In the genomic region with DNA sequence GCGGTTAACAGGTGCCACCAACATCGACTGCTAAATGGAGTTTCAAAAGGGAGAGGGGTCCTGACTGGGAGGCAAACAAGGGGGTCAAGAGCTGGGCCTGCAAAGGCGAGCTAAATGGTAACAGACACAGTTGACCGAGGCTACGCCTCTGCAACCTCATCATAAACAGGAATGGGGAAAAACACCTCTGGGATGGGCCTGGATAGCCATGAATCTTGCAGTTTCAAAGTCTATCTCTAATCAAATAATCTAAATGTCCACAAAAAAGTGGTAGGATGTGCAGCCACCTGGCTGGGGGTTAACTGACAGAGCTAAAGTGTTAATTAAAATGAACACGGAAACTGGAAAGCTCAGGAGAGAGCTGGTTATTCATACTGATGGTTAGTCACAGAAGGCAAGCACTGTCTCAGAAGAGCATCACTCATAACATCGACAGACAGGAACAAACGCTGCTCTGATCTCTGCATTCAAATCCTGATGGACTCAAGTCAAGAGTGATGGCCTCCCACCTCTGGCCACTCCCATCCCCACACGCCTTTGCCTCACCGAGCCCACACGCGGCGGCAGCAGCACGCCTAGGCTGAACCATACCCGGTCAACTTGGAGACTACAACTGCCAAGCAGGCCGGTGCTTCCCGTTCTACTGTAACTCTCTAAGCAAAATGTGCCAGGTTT, we compare ENCODE assay signal across 11 cellular contexts. TPM values are rescaled to one million over a fixed set of nuclear protein-coding genes. Genes with fewer than 3 reads are reported as not detected.
DNase-seq lines count a peak whose midpoint lies in the region; ATAC-seq, FAIRE-seq and TF ChIP-seq lines count a peak whose summit lies in the region.
"Had no signal": no experiment of that assay in that cellular context is flagged by ENCODE, and none has a peak within 500 bp of the region (broad histone marks: within the 10 kb centered on the region; RNA-seq: fewer than 3 reads in every experiment).

No MANE protein-coding gene starts in this region.

- POLR2A ChIA-PET in SK-N-SH (lab: Yijun Ruan, JAX) = no interaction called here

- H3K79me2 ChIP-seq in SK-N-SH (ENCODE audit: insufficient read depth) (peaks cover 97% of the 10 kb centered on the region), osteoblast (ENCODE audit: insufficient read depth, low read length) (peaks cover 95% of the 10 kb centered on the region)

- H3K27me3 ChIP-seq in SK-N-SH (ENCODE audit: insufficient read depth) (no peaks in the 10 kb centered on the region), osteoblast (ENCODE audit: insufficient read depth, low read length) (no peaks in the 10 kb centered on the region), small intestine (ENCODE audit: control insufficient read depth in 2 of 2, insufficient read depth in 2 of 2, low read length in 2 of 2) (no peaks in the 10 kb centered on the region)

- DNase-seq in SK-N-SH (no peak), LHCN-M2 (ENCODE audit: low read depth) (peak; percentile 38), epithelial cell of esophagus (ENCODE audit: low read depth) (peak; percentile 61), osteoblast (ENCODE audit: insufficient read length, low spot score, missing footprints) (no peak), small intestine (no peak), NCI-H524 (lab: John Stamatoyannopoulos, UW) (no peak)
- DNase-seq: 8988T, NCI-H1048 had no signal

- H3K4me3 ChIP-seq in SK-N-SH (ENCODE audit: low read depth in 2 of 2, low read length in 1 of 2) (no peak overlapping the region), epithelial cell of esophagus (ENCODE audit: low read length) (no peak overlapping the region), osteoblast (ENCODE audit: insufficient read depth, low read length) (no peak overlapping the region), small intestine (ENCODE audit: low read depth in 1 of 2, low read length in 2 of 2) (no peak overlapping the region)

- no peak overlapping the region for H3K27ac ChIP-seq in SK-N-SH (ENCODE audit: low read depth in 2 of 2, low read length in 1 of 2)
- H3K27ac ChIP-seq in osteoblast (ENCODE audit: low read depth, low read length) = no peak overlapping the region
- no peak overlapping the region for H3K27ac ChIP-seq in small intestine (ENCODE audit: low read depth in 1 of 2, low read length in 1 of 2)

- ATAC-seq in SK-N-SH treated with all-trans-retinoic acid at 6 μM for 48 hours (no peak), GM18870 (IDR thresholded peaks at IDR 0.05; ENCODE audit: unreplicated experiment) (no peak)

- no peak overlapping the region for H3K9ac ChIP-seq in SK-N-SH

- H3F3A ChIP-seq in SK-N-SH (replicated peaks; ENCODE audit: insufficient read depth) = peaks cover 13% of the 10 kb centered on the region

- H3K4me2 ChIP-seq in SK-N-SH (peak overlapping the region; percentile 28), osteoblast (ENCODE audit: insufficient read depth, low read length) (peak overlapping the region; percentile 35)

- H3K36me3 ChIP-seq in SK-N-SH (replicated peaks in 1 of 2; ENCODE audit: control insufficient read depth in 1 of 2, insufficient read depth in 2 of 2, low read length in 1 of 2) (no peaks in the 10 kb centered on the region), osteoblast (ENCODE audit: insufficient read depth, low read length) (peaks cover 6% of the 10 kb centered on the region), small intestine (ENCODE audit: control insufficient read depth in 2 of 2, insufficient read depth in 2 of 2, low read length in 2 of 2) (no peaks in the 10 kb centered on the region)

- no peak for TF ChIP-seq RAD21 in SK-N-SH (IDR thresholded peaks at IDR 0.05; ENCODE audit: low read length)

- CTCF ChIA-PET in SK-N-SH (lab: Yijun Ruan, JAX) = no interaction called here

- H3K9me2 ChIP-seq in SK-N-SH = no peaks in the 10 kb centered on the region

- no peak for TF ChIP-seq EP300 in SK-N-SH (IDR thresholded peaks at IDR 0.05; ENCODE audit: borderline replicate concordance in 1 of 2, low read depth in 1 of 2, low read length in 1 of 2)

- no peak overlapping the region for H2AFZ ChIP-seq in SK-N-SH (ENCODE audit: low read depth)
- H2AFZ ChIP-seq in osteoblast (ENCODE audit: low read length) = no peak overlapping the region

- peaks cover 37 to 46% of the 10 kb centered on the region in 2 experiments; a peak in 3 of 4 replicates for H3K4me1 ChIP-seq in SK-N-SH (ENCODE audit: control insufficient read depth in 1 of 2, insufficient read depth in 2 of 2, low read depth in 1 of 2, low read length in 1 of 2)
- H3K4me1 ChIP-seq in osteoblast (ENCODE audit: insufficient read depth, low read length) = peaks cover 57% of the 10 kb centered on the region
- H3K4me1 ChIP-seq in small intestine (ENCODE audit: control insufficient read depth in 2 of 2, insufficient read depth in 1 of 2, low read depth in 1 of 2, low read length in 1 of 2) = peaks cover 16 to 21% of the 10 kb centered on the region in 2 donors

- no peak for FAIRE-seq in small intestine (lab: Jason Lieb, UNC)
- FAIRE-seq: D721Med had no signal

- 97% methylated on average over 17 of the region's 17 CpGs for WGBS in SK-N-SH (ENCODE audit: low lambda C conversion rate)
- 80 to 89% (median 85%) methylated on average over 17 of the region's 17 CpGs for WGBS in small intestine, 3 donors

- H3K9me3 ChIP-seq in SK-N-SH = no peaks in the 10 kb centered on the region
- H3K9me3 ChIP-seq in osteoblast (ENCODE audit: low read depth, low read length) = no peaks in the 10 kb centered on the region
- no peaks in the 10 kb centered on the region for H3K9me3 ChIP-seq in small intestine (ENCODE audit: control insufficient read depth, low read depth)

- H4K20me1 ChIP-seq in SK-N-SH (ENCODE audit: insufficient read depth) (peaks cover 99% of the 10 kb centered on the region), osteoblast (ENCODE audit: insufficient read depth, low read length) (peaks cover 96% of the 10 kb centered on the region)

- no peak for TF ChIP-seq CTCF in SK-N-SH (IDR thresholded peaks at IDR 0.05)
- TF ChIP-seq CTCF in epithelial cell of esophagus (IDR thresholded peaks at IDR 0.05; ENCODE audit: insufficient read depth, low read depth, low read length, missing control alignments) = no peak
- no peak for TF ChIP-seq CTCF in osteoblast (IDR thresholded peaks at IDR 0.05; ENCODE audit: extremely low read depth, low read depth, low read length)

TF ChIP-seq in SK-N-SH, 30 proteins besides CTCF, POLR2A, EP300 and RAD21 (continues in another document):
- TF ChIP-seq, protein P1, sequence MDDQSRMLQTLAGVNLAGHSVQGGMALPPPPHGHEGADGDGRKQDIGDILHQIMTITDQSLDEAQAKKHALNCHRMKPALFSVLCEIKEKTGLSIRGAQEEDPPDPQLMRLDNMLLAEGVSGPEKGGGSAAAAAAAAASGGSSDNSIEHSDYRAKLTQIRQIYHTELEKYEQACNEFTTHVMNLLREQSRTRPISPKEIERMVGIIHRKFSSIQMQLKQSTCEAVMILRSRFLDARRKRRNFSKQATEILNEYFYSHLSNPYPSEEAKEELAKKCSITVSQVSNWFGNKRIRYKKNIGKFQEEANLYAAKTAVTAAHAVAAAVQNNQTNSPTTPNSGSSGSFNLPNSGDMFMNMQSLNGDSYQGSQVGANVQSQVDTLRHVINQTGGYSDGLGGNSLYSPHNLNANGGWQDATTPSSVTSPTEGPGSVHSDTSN (IDR thresholded peaks at IDR 0.05) = no peak
- TF ChIP-seq, protein P2, sequence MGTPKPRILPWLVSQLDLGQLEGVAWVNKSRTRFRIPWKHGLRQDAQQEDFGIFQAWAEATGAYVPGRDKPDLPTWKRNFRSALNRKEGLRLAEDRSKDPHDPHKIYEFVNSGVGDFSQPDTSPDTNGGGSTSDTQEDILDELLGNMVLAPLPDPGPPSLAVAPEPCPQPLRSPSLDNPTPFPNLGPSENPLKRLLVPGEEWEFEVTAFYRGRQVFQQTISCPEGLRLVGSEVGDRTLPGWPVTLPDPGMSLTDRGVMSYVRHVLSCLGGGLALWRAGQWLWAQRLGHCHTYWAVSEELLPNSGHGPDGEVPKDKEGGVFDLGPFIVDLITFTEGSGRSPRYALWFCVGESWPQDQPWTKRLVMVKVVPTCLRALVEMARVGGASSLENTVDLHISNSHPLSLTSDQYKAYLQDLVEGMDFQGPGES (IDR thresholded peaks at IDR 0.05; ENCODE audit: low read depth, low read length) = no peak
- TF ChIP-seq TCF12 (IDR thresholded peaks at IDR 0.05) = no peak
- TF ChIP-seq TAF1 (IDR thresholded peaks at IDR 0.05; ENCODE audit: borderline replicate concordance, low read depth, low read length) = no peak
- no peak for TF ChIP-seq EZH2phosphoT487 (IDR thresholded peaks at IDR 0.05; ENCODE audit: borderline replicate concordance, low read depth)
- no peak for TF ChIP-seq MXI1 (IDR thresholded peaks at IDR 0.05; ENCODE audit: low read depth, low read length)

TF ChIP-seq in SK-N-SH treated with all-trans-retinoic acid at 6 μM for 48 hours, 23 proteins besides CTCF, POLR2A, EP300 and RAD21 (continues in another document):
- TF ChIP-seq PPARA (CRISPR knock-in tag; IDR thresholded peaks at IDR 0.05; ENCODE audit: borderline replicate concordance) = no peak
- TF ChIP-seq ZC3H10 (CRISPR knock-in tag; IDR thresholded peaks at IDR 0.05) = no peak
- TF ChIP-seq, protein P3, sequence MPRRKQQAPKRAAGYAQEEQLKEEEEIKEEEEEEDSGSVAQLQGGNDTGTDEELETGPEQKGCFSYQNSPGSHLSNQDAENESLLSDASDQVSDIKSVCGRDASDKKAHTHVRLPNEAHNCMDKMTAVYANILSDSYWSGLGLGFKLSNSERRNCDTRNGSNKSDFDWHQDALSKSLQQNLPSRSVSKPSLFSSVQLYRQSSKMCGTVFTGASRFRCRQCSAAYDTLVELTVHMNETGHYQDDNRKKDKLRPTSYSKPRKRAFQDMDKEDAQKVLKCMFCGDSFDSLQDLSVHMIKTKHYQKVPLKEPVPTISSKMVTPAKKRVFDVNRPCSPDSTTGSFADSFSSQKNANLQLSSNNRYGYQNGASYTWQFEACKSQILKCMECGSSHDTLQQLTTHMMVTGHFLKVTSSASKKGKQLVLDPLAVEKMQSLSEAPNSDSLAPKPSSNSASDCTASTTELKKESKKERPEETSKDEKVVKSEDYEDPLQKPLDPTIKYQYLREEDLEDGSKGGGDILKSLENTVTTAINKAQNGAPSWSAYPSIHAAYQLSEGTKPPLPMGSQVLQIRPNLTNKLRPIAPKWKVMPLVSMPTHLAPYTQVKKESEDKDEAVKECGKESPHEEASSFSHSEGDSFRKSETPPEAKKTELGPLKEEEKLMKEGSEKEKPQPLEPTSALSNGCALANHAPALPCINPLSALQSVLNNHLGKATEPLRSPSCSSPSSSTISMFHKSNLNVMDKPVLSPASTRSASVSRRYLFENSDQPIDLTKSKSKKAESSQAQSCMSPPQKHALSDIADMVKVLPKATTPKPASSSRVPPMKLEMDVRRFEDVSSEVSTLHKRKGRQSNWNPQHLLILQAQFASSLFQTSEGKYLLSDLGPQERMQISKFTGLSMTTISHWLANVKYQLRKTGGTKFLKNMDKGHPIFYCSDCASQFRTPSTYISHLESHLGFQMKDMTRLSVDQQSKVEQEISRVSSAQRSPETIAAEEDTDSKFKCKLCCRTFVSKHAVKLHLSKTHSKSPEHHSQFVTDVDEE (CRISPR knock-in tag; IDR thresholded peaks at IDR 0.05) = no peak
- TF ChIP-seq ZNF8 (CRISPR knock-in tag; IDR thresholded peaks at IDR 0.05) = no peak

RNA-seq across cellular contexts. Expression of a gene that starts 56.3 kb away (rescaled TPM):
- 4.1 and 5.7 TPM in 2 replicates for polyA plus RNA-seq in SK-N-SH (2012; rRNA removed)
- polyA plus RNA-seq in SK-N-SH (2012; cell fraction: cytosol; rRNA removed) = 3.1 and 3.6 TPM in 2 replicates
- 14.2 and 14.6 TPM in 2 replicates for polyA plus RNA-seq in SK-N-SH (2012; cell fraction: nucleus; rRNA removed)
- 7.6 and 11.3 TPM in 2 replicates for total RNA-seq in LHCN-M2 (2014; rRNA removed)
- polyA plus RNA-seq in LHCN-M2 (2012) = 12.6 TPM
- 28.2 and 30.9 TPM in 2 replicates for total RNA-seq in osteoblast
- polyA plus RNA-seq in small intestine = 10 to 100 TPM in 1 of 3 donors, 1 to 10 TPM in 2; 6.8 to 16.5 (median 8.7) TPM

Comparison
In these comparisons a context has a peak if more than half of its experiments do, and no peak if none do; other contexts are left out.
1. DNase-seq: peak in LHCN-M2 (single experiment) and epithelial cell of esophagus (single experiment); none in SK-N-SH (single experiment), osteoblast (single experiment), small intestine (single experiment) and NCI-H524 (0 of 2).